ENCODE assay signal across 8 cellular contexts in genomic region chr5:141412853-141413539, GRCh38. TPM values are rescaled to one million over a fixed set of nuclear protein-coding genes. Genes with fewer than 3 reads are reported as not detected.
A peak's percentile ranks its signal among the peaks of the same experiment; 100 is the strongest.
DNase-seq lines count a peak whose midpoint lies in the region; ATAC-seq and TF ChIP-seq lines count a peak whose summit lies in the region.

Gene PCDHGA10 (plus strand): TSS chr5:141412987. CDS start chr5:141413176, 189 bp downstream.

- no peak within 1 kb of the TSS for H3K27ac Mint-ChIP-seq in dendritic cell treated with granulocyte-macrophage colony-stimulating factor and Interleukin-4, amounts not matched to agents 40 ng/mL and 50 ng/mL, for 4 days

- peak; percentile 63 for TF ChIP-seq CTCF in VCaP (conservative IDR thresholded peaks at IDR 0.05)
- peak; percentile 66 for TF ChIP-seq CTCF in liver (IDR thresholded peaks at IDR 0.05; ENCODE audit: low read depth, low read length, missing input control)

- peak within 1 kb of the TSS; percentile 66 for H3K4me3 ChIP-seq in Jurkat, Clone E6-1 (ENCODE audit: low read length)
- peak within 1 kb of the TSS; percentile 38 to 83 (median 68) for H3K4me3 ChIP-seq in liver (ENCODE audit: low read depth in 1 of 3, low read length in 3 of 3)

- H3K4me1 ChIP-seq in liver (ENCODE audit: control insufficient read depth in 4 of 4, insufficient read depth in 4 of 4, low read length in 3 of 4): peaks cover 0 to 6% (median 2%) of the 10 kb centered on the region in 4 donors

- peaks cover 26% of the 10 kb centered on the region for H3K4me1 Mint-ChIP-seq in dendritic cell treated with granulocyte-macrophage colony-stimulating factor and Interleukin-4, amounts not matched to agents 40 ng/mL and 50 ng/mL, for 4 days (ENCODE audit: low read depth)

- H3K27ac ChIP-seq in VCaP (no peak within 1 kb of the TSS), liver (ENCODE audit: low read depth in 1 of 2, low read length in 2 of 2) (peak within 1 kb of the TSS in 1 of 2 donors; percentile 44)

- H3K27me3 Mint-ChIP-seq in dendritic cell treated with granulocyte-macrophage colony-stimulating factor and Interleukin-4, amounts not matched to agents 40 ng/mL and 50 ng/mL, for 4 days: peaks cover 81% of the 10 kb centered on the region

- H3K9me3 Mint-ChIP-seq in dendritic cell treated with granulocyte-macrophage colony-stimulating factor and Interleukin-4, amounts not matched to agents 40 ng/mL and 50 ng/mL, for 4 days: peaks cover 25% of the 10 kb centered on the region

- 12% methylated on average over 31 of the region's 31 CpGs for WGBS in liver

- peaks cover 0 to 2% (median 0%) of the 10 kb centered on the region in 4 donors for H3K27me3 ChIP-seq in liver (ENCODE audit: control insufficient read depth in 4 of 4, insufficient read depth in 4 of 4, low read length in 3 of 4)

- no peaks in the 10 kb centered on the region for H3K36me3 ChIP-seq in liver (ENCODE audit: control insufficient read depth in 4 of 4, insufficient read depth in 3 of 4, low read depth in 1 of 4, low read length in 3 of 4)

- peaks cover 26 to 63% (median 27%) of the 10 kb centered on the region in 4 donors for H3K9me3 ChIP-seq in liver (ENCODE audit: control insufficient read depth in 4 of 4, low read length in 3 of 4)

- ATAC-seq in GM21737 (IDR thresholded peaks at IDR 0.05; ENCODE audit: unreplicated experiment): peak; percentile 62

- peak within 1 kb of the TSS in 1 of 2 donors; percentile 33 for H3K9ac ChIP-seq in liver (ENCODE audit: low read depth in 1 of 2, low read length in 2 of 2)

- intact Hi-C loops in dendritic cell treated with granulocyte-macrophage colony-stimulating factor and Interleukin-4, amounts not matched to agents 40 ng/mL and 50 ng/mL, for 4 days (cut with micrococcal nuclease): loop anchor here (10.0 kb wide), 1 partner anchor 88 kb away; the partner anchor contains the start of gene TAF7

- peak within 1 kb of the TSS; percentile 66 for H3K4me3 Mint-ChIP-seq in dendritic cell treated with granulocyte-macrophage colony-stimulating factor and Interleukin-4, amounts not matched to agents 40 ng/mL and 50 ng/mL, for 4 days

- peak; percentile 81 for TF ChIP-seq RAD21 in liver (IDR thresholded peaks at IDR 0.05)

- H3K36me3 Mint-ChIP-seq in dendritic cell treated with granulocyte-macrophage colony-stimulating factor and Interleukin-4, amounts not matched to agents 40 ng/mL and 50 ng/mL, for 4 days (ENCODE audit: low read depth): peaks cover 4% of the 10 kb centered on the region

- DNase-seq in GM03348 (ENCODE audit: low spot score): peak; percentile 79
- DNase-seq in Jurkat, Clone E6-1 (ENCODE audit: low read depth, low spot score): peak; percentile 70
- peak; percentile 29 for DNase-seq in stimulated activated CD8-positive, alpha-beta memory T cell treated with anti-CD3 and anti-CD28 coated beads, Interleukin-15, amount 100 ng/mL, for 1 hour (ENCODE audit: low read depth)
- no peak for DNase-seq in HK-2 (ENCODE audit: unreplicated experiment)

TF ChIP-seq in liver, 16 proteins besides CTCF, POLR2A, EP300 and RAD21:
- TF ChIP-seq GABPA (IDR thresholded peaks at IDR 0.05 in 1 of 2, conservative IDR thresholded peaks at IDR 0.05 in 1 of 2) (no peak), FOXA1 (IDR thresholded peaks at IDR 0.05) (no peak), YY1 (IDR thresholded peaks at IDR 0.05) (peak; percentile 72)

RNA-seq across cellular contexts. Expression of gene PCDHGA10, which starts in this region (rescaled TPM):
- polyA plus RNA-seq in Jurkat, Clone E6-1 (2012; ENCODE audit: insufficient read depth, insufficient read length): 0.27 TPM
- total RNA-seq in liver: 1 to 10 TPM; 2.0 to 3.9 TPM
- 1 to 10 TPM; 1.2 to 1.3 TPM for polyA plus RNA-seq in liver
